In the genomic region with DNA sequence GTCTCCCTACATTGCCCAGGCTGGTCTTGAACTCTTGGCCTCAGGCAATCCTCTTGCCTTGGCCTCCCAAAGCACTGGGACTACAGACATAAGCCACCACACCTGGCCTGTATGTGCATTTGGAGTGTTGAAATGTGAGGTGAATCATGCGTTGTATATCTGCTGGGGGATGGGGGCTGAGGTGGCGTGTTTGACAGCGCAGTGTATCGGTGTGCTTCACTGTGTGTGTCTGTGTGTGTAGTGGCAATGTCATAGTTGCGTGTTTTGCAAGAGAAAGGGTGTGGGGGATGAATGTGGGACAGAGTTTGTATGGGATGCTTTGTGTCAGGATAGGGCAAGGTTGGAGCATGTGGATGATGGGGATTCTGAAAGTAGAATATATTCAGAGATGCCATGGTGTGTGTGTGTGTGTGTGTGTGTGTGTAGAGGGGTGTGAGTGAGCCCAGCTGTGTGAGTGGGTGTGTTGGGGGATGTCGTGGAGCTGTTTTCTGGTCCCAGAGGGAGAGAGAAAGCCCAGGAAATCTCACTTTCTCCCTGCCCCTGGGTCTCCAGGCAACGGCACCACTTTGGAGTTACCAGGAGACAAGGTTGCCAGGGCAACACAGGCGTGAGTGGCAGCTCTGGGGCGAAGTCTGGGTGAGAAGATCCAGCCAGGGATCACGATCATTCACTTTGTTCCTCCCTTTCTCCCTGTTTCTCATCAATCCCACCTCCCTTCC, we compare ENCODE assay signal across 8 cellular contexts. TPM values are rescaled to one million over a fixed set of nuclear protein-coding genes. Genes with fewer than 3 reads are reported as not detected.
A peak's percentile ranks its signal among the peaks of the same experiment; 100 is the strongest.
DNase-seq lines count a peak whose midpoint lies in the region; ATAC-seq and TF ChIP-seq lines count a peak whose summit lies in the region.

No MANE protein-coding gene starts in this region.

- H3K4me1 ChIP-seq in Caco-2 (peaks cover 10% of the 10 kb centered on the region; the same call in 1 of the 2 replicates), MM.1S (ENCODE audit: low read length) (peaks cover 19% of the 10 kb centered on the region), lower lobe of right lung (peaks cover 39% of the 10 kb centered on the region)

- in situ Hi-C loops in GM13976 (cut with MboI; ENCODE audit: low sequenced_read_pairs, unreplicated experiment) = no loop called here

- H3K36me3 ChIP-seq in Caco-2 (ENCODE audit: control insufficient read depth, insufficient read depth, low read length) (no peaks in the 10 kb centered on the region), MM.1S (replicated peaks; ENCODE audit: insufficient read depth, low read length) (no peaks in the 10 kb centered on the region), lower lobe of right lung (peaks cover 8% of the 10 kb centered on the region)

- BruUV-seq in Caco-2 (replicated peaks; lab: Mats Ljungman, UMichigan) = no TSS peak

- intact Hi-C loops in Caco-2 (cut with micrococcal nuclease; ENCODE audit: unreplicated experiment) = no loop called here
- intact Hi-C loops in lower lobe of right lung (cut with DNase I) = no loop called here

- H3K4me1 Mint-ChIP-seq in Caco-2 (ENCODE audit: low read depth, unreplicated experiment) = no peaks in the 10 kb centered on the region

- no peak for TF ChIP-seq CTCF in Caco-2 (IDR thresholded peaks at IDR 0.05; ENCODE audit: insufficient read depth in 1 of 2, low read depth in 1 of 2, low read length in 1 of 2, severe bottlenecking in 1 of 2, unreplicated experiment in 1 of 2)
- TF ChIP-seq CTCF in MM.1S (IDR thresholded peaks at IDR 0.05; ENCODE audit: low read length) = no peak
- no peak for TF ChIP-seq CTCF in lower lobe of right lung (IDR thresholded peaks at IDR 0.05)
- no peak for TF ChIP-seq CTCF in GM13976 (IDR thresholded peaks at IDR 0.05; ENCODE audit: borderline replicate concordance, control extremely low read depth, extremely low read depth, insufficient read depth, missing control alignments)

- POLR2A ChIA-PET in Caco-2 (lab: Charles Lee) = no interaction called here

- H3K9me2 ChIP-seq in MM.1S (replicated peaks; ENCODE audit: insufficient read depth, low read length) = no peaks in the 10 kb centered on the region

- H3K4me2 ChIP-seq in MM.1S (ENCODE audit: low read depth, low read length) = peak overlapping the region; percentile 94

- H3K27me3 Mint-ChIP-seq in Caco-2 (ENCODE audit: insufficient read depth, unreplicated experiment) = no peaks in the 10 kb centered on the region

- peak overlapping the region; percentile 8 for H3K27ac Mint-ChIP-seq in Caco-2 (ENCODE audit: unreplicated experiment)

- no peak overlapping the region for H3K9ac ChIP-seq in MM.1S (ENCODE audit: low read length)

- H3F3A ChIP-seq in MM.1S (ENCODE audit: insufficient read depth, low read length) = no peaks in the 10 kb centered on the region

- H3K4me3 ChIP-seq in Caco-2 (ENCODE audit: low read depth, low read length) (no peak overlapping the region), MM.1S (ENCODE audit: low read length) (peak overlapping the region; percentile 84; the same call in 1 of the 2 replicates), lower lobe of right lung (peak overlapping the region; percentile 62)

- H3K4me3 Mint-ChIP-seq in Caco-2 (ENCODE audit: unreplicated experiment) = peak overlapping the region; percentile 41

- ATAC-seq in lower lobe of right lung (no peak), GM21825 (IDR thresholded peaks at IDR 0.05; ENCODE audit: unreplicated experiment) (no peak)

- H3K9me3 Mint-ChIP-seq in Caco-2 (ENCODE audit: unreplicated experiment) = no peaks in the 10 kb centered on the region

- H3K27me3 ChIP-seq in Caco-2 (replicated peaks; ENCODE audit: control insufficient read depth, insufficient read depth, low read length) (no peaks in the 10 kb centered on the region), MM.1S (replicated peaks; ENCODE audit: insufficient read depth, low read length) (no peaks in the 10 kb centered on the region), lower lobe of right lung (ENCODE audit: low read depth) (no peaks in the 10 kb centered on the region)

- no peak overlapping the region for H2AFZ ChIP-seq in MM.1S (ENCODE audit: low read length)

- DNase-seq in Caco-2 (no peak), MM.1S (no peak), SHP77 treated with DMSO at 0.1 percent for 48 hours (lab: John Stamatoyannopoulos, UW) (peak; percentile 65), lower lobe of right lung (no peak), GM13976 (ENCODE audit: low spot score) (no peak), SKM-1 treated with dmso at 0.1 percent for 144 hours (lab: John Stamatoyannopoulos, UW; ENCODE audit: unreplicated experiment) (no peak)
- no peak for DNase-seq in stimulated activated CD4-positive, alpha-beta T cell treated with anti-CD3 and anti-CD28 coated beads, Interleukin-4, amount 100 ng/mL, for 1 hour

- peaks cover 12% of the 10 kb centered on the region for H3K79me2 ChIP-seq in MM.1S (ENCODE audit: low read length)

- CTCF ChIA-PET in Caco-2 (lab: Charles Lee) = interaction anchor here (1.6 to 2.1 kb wide), 2 partner anchors 10 to 79 kb away, joined by 4 to 26 read pairs; partner anchors contain the start of gene EPOR

- H3K36me3 Mint-ChIP-seq in Caco-2 (ENCODE audit: insufficient read depth, unreplicated experiment) = peaks cover 14% of the 10 kb centered on the region

- no peak overlapping the region for H3K27ac ChIP-seq in MM.1S (ENCODE audit: low read length)
- peak overlapping the region; percentile 89 for H3K27ac ChIP-seq in lower lobe of right lung

- no peaks in the 10 kb centered on the region for H4K20me1 ChIP-seq in MM.1S (ENCODE audit: insufficient read depth, low read length)

- no peaks in the 10 kb centered on the region for H3K9me3 ChIP-seq in Caco-2
- no peaks in the 10 kb centered on the region for H3K9me3 ChIP-seq in MM.1S (replicated peaks; ENCODE audit: insufficient read depth, low read length)
- no peaks in the 10 kb centered on the region for H3K9me3 ChIP-seq in lower lobe of right lung

RNA-seq across cellular contexts. Expression of gene SWSAP1, which starts 1.1 kb away (rescaled TPM):
- total RNA-seq in Caco-2 (2022) = 3.7 and 3.9 TPM in 2 replicates
- total RNA-seq in lower lobe of right lung = 3.6 TPM

RNA-seq across cellular contexts. Expression of gene EPOR, which starts 10.8 kb away (rescaled TPM):
- total RNA-seq in Caco-2 (2022) (6.1 and 7.9 TPM in 2 replicates), lower lobe of right lung (16.4 TPM)

RNA-seq across cellular contexts. Expression of gene PLPPR2, which starts 18.1 kb away (rescaled TPM):
- total RNA-seq in Caco-2 (2022) (5.6 and 7.4 TPM in 2 replicates), lower lobe of right lung (21.3 TPM)

RNA-seq across cellular contexts. Expression of gene CCDC159, which starts 27.0 kb away (rescaled TPM):
- total RNA-seq in Caco-2 (2022) (11.7 and 13.9 TPM in 2 replicates), lower lobe of right lung (37.3 TPM)

RNA-seq across cellular contexts. Expression of gene TMEM205, which starts 27.3 kb away (rescaled TPM):
- total RNA-seq in Caco-2 (2022) = 68.3 and 76.1 TPM in 2 replicates
- 65.7 TPM for total RNA-seq in lower lobe of right lung
